Comparison of ENCODE assay signal across 20 cellular contexts in the genomic region with DNA sequence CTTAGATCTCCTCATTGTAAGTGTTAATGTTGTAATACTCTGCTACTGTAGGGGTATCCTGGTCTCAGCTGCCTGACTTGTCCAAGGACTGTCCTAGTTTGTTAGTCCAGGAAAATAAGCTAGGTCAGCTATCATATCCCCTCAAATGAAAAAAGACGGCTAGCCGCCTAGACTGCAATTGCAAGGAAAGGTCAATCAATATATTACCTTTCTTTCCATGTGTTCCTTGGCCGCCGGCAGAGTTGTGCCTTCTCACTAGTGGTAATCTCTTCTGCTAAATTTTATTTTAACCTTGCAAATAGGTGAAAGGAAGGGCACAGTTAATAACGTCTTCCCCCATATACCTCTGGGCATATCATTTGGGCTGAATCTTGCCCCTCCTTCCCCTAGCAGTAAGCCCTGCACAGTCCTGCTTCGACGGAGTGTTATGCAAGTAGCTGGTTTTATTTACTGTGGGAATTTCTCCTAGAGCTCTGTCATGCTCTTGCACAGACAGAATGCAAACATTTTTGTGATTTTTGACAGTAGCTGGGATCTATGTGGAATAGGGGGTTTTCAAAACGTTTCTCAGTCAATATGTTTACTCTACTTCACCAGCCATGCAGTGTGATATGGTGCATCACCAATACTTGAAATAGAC.
"Had no signal": no experiment of that assay in that cellular context is flagged by ENCODE, and none has a peak within 500 bp of the region (broad histone marks: within the 10 kb centered on the region; RNA-seq: fewer than 3 reads in every experiment).

No MANE protein-coding gene starts in this region.

- H3K36me3 ChIP-seq: esophagus muscularis mucosa, gastroesophageal sphincter, neutrophil, right atrium auricular region, tibial nerve had no signal

- H3K4me3 ChIP-seq: dorsolateral prefrontal cortex, esophagus muscularis mucosa, gastroesophageal sphincter, mucosa of descending colon, right atrium auricular region, tibial nerve had no signal

- H3K36me3 Mint-ChIP-seq: naive thymus-derived CD8-positive, alpha-beta T cell; stimulated activated effector memory CD8-positive, alpha-beta T cell treated with anti-CD3 and anti-CD28 coated beads, Interleukin-12 subunit alpha, Interleukin-12 subunit beta, amount 100 ng/mL, for 72 hours had no signal

- H3K9me3 Mint-ChIP-seq: central memory CD8-positive, alpha-beta T cell; stimulated activated effector memory CD8-positive, alpha-beta T cell treated with anti-CD3 and anti-CD28 coated beads, Interleukin-12 subunit alpha, Interleukin-12 subunit beta, amount 100 ng/mL, for 72 hours; stimulated activated naive CD8-positive, alpha-beta T cell treated with anti-CD3 and anti-CD28 coated beads, Interleukin-15, Interleukin-2, amounts not matched to agents 100 ng/mL and 50 ng/mL, for 24 hours had no signal

- FAIRE-seq: kidney, small intestine had no signal

- H3K27ac Mint-ChIP-seq: naive thymus-derived CD8-positive, alpha-beta T cell; stimulated activated effector memory CD8-positive, alpha-beta T cell treated with anti-CD3 and anti-CD28 coated beads, Interleukin-12 subunit alpha, Interleukin-12 subunit beta, amount 100 ng/mL, for 72 hours; stimulated activated naive CD8-positive, alpha-beta T cell treated with anti-CD3 and anti-CD28 coated beads, Interleukin-15, Interleukin-2, amounts not matched to agents 100 ng/mL and 50 ng/mL, for 24 hours had no signal

- H3K27ac ChIP-seq: dorsolateral prefrontal cortex, esophagus muscularis mucosa, gastroesophageal sphincter, neutrophil, right atrium auricular region, tibial nerve had no signal

- ATAC-seq: gastroesophageal sphincter; left cardiac atrium; mucosa of descending colon; naive thymus-derived CD8-positive, alpha-beta T cell; stimulated activated effector memory CD8-positive, alpha-beta T cell treated with anti-CD3 and anti-CD28 coated beads, Interleukin-12 subunit alpha, Interleukin-12 subunit beta, amount 100 ng/mL, for 72 hours had no signal

- DNase-seq: cortex of kidney; dorsolateral prefrontal cortex; effector CD8-positive, alpha-beta T cell; foreskin fibroblast; glutamatergic neuron; kidney; left cardiac atrium; mucosa of descending colon; naive thymus-derived CD8-positive, alpha-beta T cell; posterior cingulate gyrus; small intestine; stimulated activated CD4-positive, alpha-beta T cell treated with anti-CD3 and anti-CD28 coated beads, Interleukin-12 subunit alpha, Interleukin-12 subunit beta, amount 100 ng/mL, for 4 hours had no signal

- H3K9me3 ChIP-seq: esophagus muscularis mucosa, gastroesophageal sphincter, mucosa of descending colon, neutrophil, right atrium auricular region, tibial nerve had no signal

- H3K27me3 ChIP-seq: dorsolateral prefrontal cortex, esophagus muscularis mucosa, gastroesophageal sphincter, neutrophil, right atrium auricular region, tibial nerve had no signal

- H3K4me3 Mint-ChIP-seq: central memory CD8-positive, alpha-beta T cell; naive thymus-derived CD8-positive, alpha-beta T cell; stimulated activated effector memory CD8-positive, alpha-beta T cell treated with anti-CD3 and anti-CD28 coated beads, Interleukin-12 subunit alpha, Interleukin-12 subunit beta, amount 100 ng/mL, for 72 hours; stimulated activated naive CD8-positive, alpha-beta T cell treated with anti-CD3 and anti-CD28 coated beads, Interleukin-15, Interleukin-2, amounts not matched to agents 100 ng/mL and 50 ng/mL, for 24 hours had no signal
